Comparison of ENCODE assay signal across 10 cellular contexts in the genomic region with DNA sequence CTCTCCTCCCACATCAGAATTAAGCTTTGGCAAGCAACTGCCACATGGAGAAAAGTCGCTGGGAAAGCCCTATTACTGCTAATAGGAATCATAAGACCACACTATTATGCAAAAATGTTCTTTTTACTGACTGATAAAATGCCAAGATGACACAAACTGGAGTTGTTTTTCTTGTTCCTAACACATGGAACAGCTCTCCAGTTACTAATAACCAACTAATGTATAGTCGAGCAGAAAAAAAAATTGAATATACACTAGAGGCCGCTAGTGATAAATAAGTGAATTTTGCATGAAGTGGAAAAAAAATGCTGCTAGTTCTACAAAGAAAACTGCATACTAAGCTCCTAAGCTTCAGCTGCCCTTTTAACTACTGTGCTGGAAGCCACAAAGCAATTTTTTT.
DNase-seq lines count a peak whose midpoint lies in the region; ATAC-seq and TF ChIP-seq lines count a peak whose summit lies in the region.
"Had no signal": no experiment of that assay in that cellular context is flagged by ENCODE, and none has a peak within 500 bp of the region (broad histone marks: within the 10 kb centered on the region; RNA-seq: fewer than 3 reads in every experiment).

No MANE protein-coding gene starts in this region.

- intact Hi-C loops in A673 (cut with micrococcal nuclease; ENCODE audit: unreplicated experiment) = no loop called here
- intact Hi-C loops in PC-9 (cut with micrococcal nuclease; ENCODE audit: unreplicated experiment) = no loop called here

- H3K4me1 Mint-ChIP-seq in T-cell = no peaks in the 10 kb centered on the region

- H3K4me2 ChIP-seq in PC-9 (no peak overlapping the region), neuronal stem cell (ENCODE audit: insufficient read depth, low read length, poor library complexity, severe bottlenecking) (no peak overlapping the region)

- no CpG with 5 or more reads among the region's 3 CpGs for WGBS in neuronal stem cell (ENCODE audit: extremely low coverage in 2 of 2, insufficient read length in 2 of 2, insufficient replicate concordance in 1 of 2), 2 donors

- no peaks in the 10 kb centered on the region for H3K79me1 ChIP-seq in neuronal stem cell (ENCODE audit: low read depth, low read length)

- TF ChIP-seq CTCF in A673 (conservative IDR thresholded peaks at IDR 0.05; ENCODE audit: low read depth, low read length) = peak; percentile 45
- TF ChIP-seq CTCF in PC-9 (conservative IDR thresholded peaks at IDR 0.05) = peak; percentile 40; the same call in 1 of the 2 replicates
- peak; percentile 61 for TF ChIP-seq CTCF in foreskin keratinocyte (conservative IDR thresholded peaks at IDR 0.05)

- H2BK5ac ChIP-seq in neuronal stem cell (ENCODE audit: low read length) = no peak overlapping the region

- H3K36me3 ChIP-seq in A673 (ENCODE audit: insufficient read depth, low read length, poor library complexity, severe bottlenecking) = no peaks in the 10 kb centered on the region
- H3K36me3 ChIP-seq in PC-9 (ENCODE audit: low read depth) = no peaks in the 10 kb centered on the region
- H3K36me3 ChIP-seq in neuronal stem cell (replicated peaks in 1 of 2; ENCODE audit: control insufficient read depth in 2 of 2, insufficient read depth in 2 of 2, low read length in 2 of 2) = no peaks in the 10 kb centered on the region

- H3K79me2 ChIP-seq in PC-9 (ENCODE audit: low read depth) = no peaks in the 10 kb centered on the region

- no peak overlapping the region for H3K27ac ChIP-seq in A673 (ENCODE audit: low read depth, low read length, poor library complexity, severe bottlenecking)
- no peak overlapping the region for H3K27ac ChIP-seq in PC-9
- no peak overlapping the region for H3K27ac ChIP-seq in foreskin keratinocyte
- no peak overlapping the region for H3K27ac ChIP-seq in neuronal stem cell (replicated peaks; ENCODE audit: low read length)

- H2AFZ ChIP-seq in PC-9 (no peak overlapping the region), neuronal stem cell (ENCODE audit: low read length) (no peak overlapping the region)

- H3K18ac ChIP-seq in neuronal stem cell (ENCODE audit: low read length) = no peak overlapping the region

- DNase-seq in A673 (ENCODE audit: low spot score) (peak; percentile 40), PC-9 (peak in 1 of 2 experiments; percentile 36), foreskin keratinocyte (peak; percentile 39 to 71), AG08395 (ENCODE audit: low spot score) (no peak), T-cell (no peak), neuronal stem cell (ENCODE audit: low spot score) (no peak)

- H3K27me3 Mint-ChIP-seq in T-cell = no peaks in the 10 kb centered on the region

- H2BK12ac ChIP-seq in neuronal stem cell (ENCODE audit: low read length) = no peak overlapping the region

- POLR2A ChIA-PET in A673 (lab: Charles Lee; ENCODE audit: low non-redundant PET) (no interaction called here), PC-9 (lab: Charles Lee; ENCODE audit: unreplicated experiment) (no interaction called here), T-cell (lab: Charles Lee) (no interaction called here)

- H3K4me1 ChIP-seq in A673 (ENCODE audit: insufficient read depth, low read length, poor library complexity, severe bottlenecking) (no peaks in the 10 kb centered on the region), PC-9 (replicated peaks; ENCODE audit: insufficient read depth) (no peaks in the 10 kb centered on the region), foreskin keratinocyte (no peaks in the 10 kb centered on the region), neuronal stem cell (ENCODE audit: control insufficient read depth in 2 of 2, insufficient read depth in 1 of 2, low read depth in 1 of 2, low read length in 2 of 2) (no peaks in the 10 kb centered on the region)

- no peak overlapping the region for H2BK15ac ChIP-seq in neuronal stem cell (ENCODE audit: low read length)

- H3K9ac ChIP-seq in neuronal stem cell (ENCODE audit: low read depth, low read length, poor library complexity) = no peak overlapping the region

- H4K20me1 ChIP-seq in PC-9 (ENCODE audit: insufficient read depth) = no peaks in the 10 kb centered on the region

- H2BK120ac ChIP-seq in neuronal stem cell (ENCODE audit: low read depth, low read length) = no peak overlapping the region

- CTCF ChIA-PET in A673 (lab: Charles Lee) = no interaction called here
- CTCF ChIA-PET in PC-9 (lab: Charles Lee) = interaction anchor here (0.6 kb wide), 1 partner anchor 496 kb away, joined by 6 read pairs; no protein-coding TSS in a partner anchor
- CTCF ChIA-PET in T-cell (lab: Charles Lee) = interaction anchor here (0.6 to 1.5 kb wide), 4 partner anchors 246 to 1510 kb away, joined by 3 to 8 read pairs (median 4); no protein-coding TSS in a partner anchor

- peak; percentile 52 for ATAC-seq in GM21619 (IDR thresholded peaks at IDR 0.05; ENCODE audit: unreplicated experiment)
- ATAC-seq in foreskin keratinocyte = peak; percentile 64
- ATAC-seq in T-cell (replicated peaks in 1 of 4) = no peak
- no peak for ATAC-seq in GM18502 (IDR thresholded peaks at IDR 0.05; ENCODE audit: poor library complexity, unreplicated experiment)
- ATAC-seq: activated naive CD4-positive, alpha-beta T cell treated with anti-CD3 and anti-CD28 coated beads, Interleukin-2, amount 50 U/mL, for 72 hours had no signal

- H3K14ac ChIP-seq in neuronal stem cell (ENCODE audit: low read length) = no peak overlapping the region

- no TSS peak for BruUV-seq in A673 (replicated peaks; lab: Mats Ljungman, UMichigan)
- BruUV-seq in PC-9 (replicated peaks; lab: Mats Ljungman, UMichigan) = no TSS peak

- H3K27ac Mint-ChIP-seq in T-cell = no peak overlapping the region
- H3K27ac Mint-ChIP-seq: activated naive CD4-positive, alpha-beta T cell treated with anti-CD3 and anti-CD28 coated beads, Interleukin-2, amount 50 U/mL, for 72 hours; T-helper 1 cell treated with Interleukin-12 subunit alpha and Interleukin-12 subunit beta and Interleukin-4 antibody, amounts not matched to agents 30 μg/mL and 1 μg/mL, for 36 hours had no signal

- H2AK5ac ChIP-seq in neuronal stem cell (ENCODE audit: low read depth, low read length) = no peak overlapping the region

- no peak overlapping the region for H4K91ac ChIP-seq in neuronal stem cell (ENCODE audit: low read depth, low read length, poor library complexity)

- H3K27me3 ChIP-seq in A673 (replicated peaks; ENCODE audit: insufficient read depth, low read depth, low read length, poor library complexity) = no peaks in the 10 kb centered on the region
- no peaks in the 10 kb centered on the region for H3K27me3 ChIP-seq in PC-9 (ENCODE audit: insufficient read depth, low read depth)
- no peaks in the 10 kb centered on the region for H3K27me3 ChIP-seq in foreskin keratinocyte
- H3K27me3 ChIP-seq in neuronal stem cell (ENCODE audit: control insufficient read depth in 3 of 3, insufficient read depth in 3 of 3, low read depth in 1 of 3, low read length in 3 of 3) = no peaks in the 10 kb centered on the region

- no peak overlapping the region for H3K4me3 Mint-ChIP-seq in T-cell
- H3K4me3 Mint-ChIP-seq: T-helper 1 cell treated with Interleukin-12 subunit alpha and Interleukin-12 subunit beta and Interleukin-4 antibody, amounts not matched to agents 30 μg/mL and 1 μg/mL, for 36 hours had no signal

- H3K36me3 Mint-ChIP-seq in T-cell = peaks cover 28% of the 10 kb centered on the region

- no peak overlapping the region for H3K4ac ChIP-seq in neuronal stem cell (ENCODE audit: low read length)

- no peak overlapping the region for H3K23ac ChIP-seq in neuronal stem cell (ENCODE audit: low read depth, low read length, poor library complexity)

- H3K9me3 ChIP-seq in A673 (ENCODE audit: low read depth, low read length, poor library complexity, severe bottlenecking) (no peaks in the 10 kb centered on the region), PC-9 (ENCODE audit: insufficient read depth, low read depth) (no peaks in the 10 kb centered on the region), neuronal stem cell (replicated peaks in 1 of 2; ENCODE audit: control insufficient read depth in 2 of 2, insufficient read depth in 1 of 2, low read depth in 1 of 2, low read length in 2 of 2) (no peaks in the 10 kb centered on the region)

- H4K8ac ChIP-seq in neuronal stem cell (ENCODE audit: low read depth, low read length) = no peak overlapping the region

- no peaks in the 10 kb centered on the region for H3F3A ChIP-seq in PC-9 (ENCODE audit: insufficient read depth, low read depth)

- H3K9me3 Mint-ChIP-seq in T-cell = peaks cover 0 to 3% (median 1%) of the 10 kb centered on the region in 3 donors
- H3K9me3 Mint-ChIP-seq: activated naive CD4-positive, alpha-beta T cell treated with anti-CD3 and anti-CD28 coated beads, Interleukin-2, amount 50 U/mL, for 72 hours; T-helper 1 cell treated with Interleukin-12 subunit alpha and Interleukin-12 subunit beta and Interleukin-4 antibody, amounts not matched to agents 30 μg/mL and 1 μg/mL, for 36 hours had no signal

- H3K9me2 ChIP-seq in PC-9 (ENCODE audit: insufficient read depth) = no peaks in the 10 kb centered on the region

- H3K4me3 ChIP-seq in A673 (ENCODE audit: low read depth, low read length, poor library complexity, severe bottlenecking) (no peak overlapping the region), PC-9 (no peak overlapping the region), neuronal stem cell (ENCODE audit: low read length in 2 of 2) (no peak overlapping the region)

Comparison
In these comparisons a context has a peak if more than half of its experiments do, and no peak if none do; other contexts are left out.
1. DNase-seq: peak in A673 (single experiment) and foreskin keratinocyte (2 of 2); none in AG08395 (single experiment), T-cell (0 of 34) and neuronal stem cell (single experiment).
2. ATAC-seq: peak in GM21619 (single experiment) and foreskin keratinocyte (single experiment); none in T-cell (0 of 4) and GM18502 (single experiment).
3. Peak in every context shown above with its lines, with median percentiles within 50 percentile points of each other: CTCF ChIP-seq.